21 cellular contexts compared by ENCODE assay signal in genomic region chr17:5800131-5800530, GRCh38.
DNase-seq lines count a peak whose midpoint lies in the region; ATAC-seq and TF ChIP-seq lines count a peak whose summit lies in the region.
"Had no signal": no experiment of that assay in that cellular context is flagged by ENCODE, and none has a peak within 500 bp of the region (broad histone marks: within the 10 kb centered on the region; RNA-seq: fewer than 3 reads in every experiment).

No MANE protein-coding gene starts in this region.

- no peaks in the 10 kb centered on the region for H3K79me2 ChIP-seq in SK-N-SH (ENCODE audit: insufficient read depth)

- POLR2A ChIA-PET in SK-N-SH (lab: Yijun Ruan, JAX): no interaction called here
- POLR2A ChIA-PET in CD8-positive, alpha-beta T cell (lab: Charles Lee): no interaction called here

- DNase-seq in SK-N-SH (no peak), coronary artery (ENCODE audit: low spot score) (peak; percentile 56), mesenchymal stem cell (no peak), hepatic stellate cell (ENCODE audit: low spot score) (no peak), HPDE6-E6E7 (ENCODE audit: extremely low spot score) (no peak)
- DNase-seq in CD8-positive, alpha-beta T cell: no peak
- DNase-seq: C1 segment of cervical spinal cord; Caco-2; CD4-positive, alpha-beta memory T cell; DMS153; DND-41; EL; GDM1; GM23248; HFFc6 had no signal

- CTCF ChIA-PET in SK-N-SH (lab: Yijun Ruan, JAX): no interaction called here
- CTCF ChIA-PET in CD8-positive, alpha-beta T cell (lab: Charles Lee): no interaction called here

- H2BK12ac ChIP-seq in mesenchymal stem cell (ENCODE audit: low read length in 2 of 2): peak overlapping the region in 1 of 2 experiments; percentile 5

- 0 out of 2 replicates have a peak overlapping the region, but pooled peaks have one; percentile 29 for H2AFZ ChIP-seq in SK-N-SH (ENCODE audit: low read depth)
- no peak overlapping the region for H2AFZ ChIP-seq in mesenchymal stem cell (ENCODE audit: low read depth, low read length)
- H2AFZ ChIP-seq: GM23248 had no signal

- no peak overlapping the region for H3K4me3 Mint-ChIP-seq in CD8-positive, alpha-beta T cell
- H3K4me3 Mint-ChIP-seq: B cell; CD4-positive, alpha-beta memory T cell; HFFc6 had no signal

- no peak overlapping the region for H4K8ac ChIP-seq in mesenchymal stem cell (ENCODE audit: low read length)

- no peak overlapping the region for H3K9ac ChIP-seq in SK-N-SH
- H3K9ac ChIP-seq in mesenchymal stem cell (ENCODE audit: low read length): no peak overlapping the region
- no peak overlapping the region for H3K9ac ChIP-seq in skeletal muscle satellite cell (ENCODE audit: low read depth, low read length)
- H3K9ac ChIP-seq: GM23248 had no signal

- no peak for TF ChIP-seq EP300 in SK-N-SH (IDR thresholded peaks at IDR 0.05; ENCODE audit: borderline replicate concordance in 1 of 2, low read depth in 1 of 2, low read length in 1 of 2)

- peaks cover 7% of the 10 kb centered on the region; the same call in 1 of the 2 replicates for H3K9me3 ChIP-seq in SK-N-SH
- no peaks in the 10 kb centered on the region for H3K9me3 ChIP-seq in mesenchymal stem cell (ENCODE audit: control insufficient read depth, low read length)
- H3K9me3 ChIP-seq in skeletal muscle satellite cell (replicated peaks; ENCODE audit: low read length): no peaks in the 10 kb centered on the region
- no peaks in the 10 kb centered on the region for H3K9me3 ChIP-seq in CD8-positive, alpha-beta T cell (ENCODE audit: low read length)
- H3K9me3 ChIP-seq: Caco-2, HAP-1 had no signal

- H3K27me3 ChIP-seq in SK-N-SH (ENCODE audit: insufficient read depth): peaks cover 20% of the 10 kb centered on the region
- peaks cover 32 to 68% of the 10 kb centered on the region in 2 experiments for H3K27me3 ChIP-seq in mesenchymal stem cell (ENCODE audit: control insufficient read depth in 1 of 2, insufficient read depth in 1 of 2, low read length in 2 of 2)
- H3K27me3 ChIP-seq in skeletal muscle satellite cell (ENCODE audit: control insufficient read depth, insufficient read depth, low read length): peaks cover 57% of the 10 kb centered on the region
- H3K27me3 ChIP-seq in CD8-positive, alpha-beta T cell (ENCODE audit: insufficient read depth, low read length): no peaks in the 10 kb centered on the region

- no peaks in the 10 kb centered on the region for H3K9me2 ChIP-seq in SK-N-SH

- no peak overlapping the region for H3K14ac ChIP-seq in mesenchymal stem cell (ENCODE audit: low read length in 2 of 2)

- H3K23ac ChIP-seq in mesenchymal stem cell (ENCODE audit: low read length in 2 of 2): no peak overlapping the region

- H3F3A ChIP-seq in SK-N-SH (replicated peaks; ENCODE audit: insufficient read depth): no peaks in the 10 kb centered on the region

- H4K91ac ChIP-seq in mesenchymal stem cell (ENCODE audit: low read length): no peak overlapping the region

- no peak overlapping the region for H3K27ac Mint-ChIP-seq in CD8-positive, alpha-beta T cell
- H3K27ac Mint-ChIP-seq: B cell, HFFc6 had no signal

- peaks cover 32% of the 10 kb centered on the region for H3K27me3 Mint-ChIP-seq in CD8-positive, alpha-beta T cell (ENCODE audit: low read depth)

- no peaks in the 10 kb centered on the region for H4K20me1 ChIP-seq in SK-N-SH (ENCODE audit: insufficient read depth)

- TF ChIP-seq RAD21 in SK-N-SH (IDR thresholded peaks at IDR 0.05; ENCODE audit: low read length): no peak

- H3K4me1 Mint-ChIP-seq in CD8-positive, alpha-beta T cell (ENCODE audit: low read depth): no peaks in the 10 kb centered on the region
- H3K4me1 Mint-ChIP-seq: B cell; CD4-positive, alpha-beta memory T cell had no signal

- H3K36me3 Mint-ChIP-seq in CD8-positive, alpha-beta T cell: no peaks in the 10 kb centered on the region
- H3K36me3 Mint-ChIP-seq: CD4-positive, alpha-beta memory T cell had no signal

- intact Hi-C loops in CD8-positive, alpha-beta T cell (cut with DNase I, micrococcal nuclease): no loop called here

- WGBS in SK-N-SH (ENCODE audit: low lambda C conversion rate): 19% methylated on average over 9 of the region's 9 CpGs
- WGBS in mesenchymal stem cell: 78% methylated on average over 8 of the region's 9 CpGs

- H3K4me2 ChIP-seq in SK-N-SH: no peak overlapping the region
- H3K4me2 ChIP-seq in mesenchymal stem cell (ENCODE audit: low read length, poor library complexity, severe bottlenecking): no peak overlapping the region
- H3K4me2 ChIP-seq in skeletal muscle satellite cell (ENCODE audit: low read length): peak overlapping the region; percentile 38

- no peak for TF ChIP-seq CTCF in SK-N-SH (IDR thresholded peaks at IDR 0.05)
- no peak for TF ChIP-seq CTCF in coronary artery (IDR thresholded peaks at IDR 0.05)
- TF ChIP-seq CTCF in CD8-positive, alpha-beta T cell (IDR thresholded peaks at IDR 0.05): no peak

- H3K9me3 Mint-ChIP-seq in CD8-positive, alpha-beta T cell: no peaks in the 10 kb centered on the region

- H3K4me3 ChIP-seq in SK-N-SH (ENCODE audit: low read depth in 2 of 2, low read length in 1 of 2): no peak overlapping the region
- H3K4me3 ChIP-seq in coronary artery: no peak overlapping the region
- H3K4me3 ChIP-seq in mesenchymal stem cell (ENCODE audit: insufficient read depth in 1 of 2, low read depth in 1 of 2, low read length in 2 of 2): no peak overlapping the region
- no peak overlapping the region for H3K4me3 ChIP-seq in skeletal muscle satellite cell (ENCODE audit: low read length)
- H3K4me3 ChIP-seq in CD8-positive, alpha-beta T cell (ENCODE audit: low read depth, low read length): no peak overlapping the region
- H3K4me3 ChIP-seq: GM12878, GM23248, HAP-1 had no signal

- no peak overlapping the region for H2AK5ac ChIP-seq in mesenchymal stem cell (ENCODE audit: low read length, severe bottlenecking)

- no peak for ATAC-seq in SK-N-SH treated with all-trans-retinoic acid at 6 μM for 48 hours
- ATAC-seq in CD8-positive, alpha-beta T cell: no peak
- ATAC-seq: GM12878 had no signal

- H3K4me1 ChIP-seq in SK-N-SH (ENCODE audit: control insufficient read depth in 1 of 2, insufficient read depth in 2 of 2, low read depth in 1 of 2, low read length in 1 of 2): no peaks in the 10 kb centered on the region
- no peaks in the 10 kb centered on the region for H3K4me1 ChIP-seq in mesenchymal stem cell (ENCODE audit: control insufficient read depth, insufficient read depth, low read depth, low read length)
- no peaks in the 10 kb centered on the region for H3K4me1 ChIP-seq in skeletal muscle satellite cell (ENCODE audit: control insufficient read depth, insufficient read depth, low read length)
- H3K4me1 ChIP-seq in CD8-positive, alpha-beta T cell (ENCODE audit: insufficient read depth, low read length): no peaks in the 10 kb centered on the region
- H3K4me1 ChIP-seq: Caco-2, HAP-1 had no signal

- H3K36me3 ChIP-seq in SK-N-SH (replicated peaks in 1 of 2; ENCODE audit: control insufficient read depth in 1 of 2, insufficient read depth in 2 of 2, low read length in 1 of 2) (no peaks in the 10 kb centered on the region), mesenchymal stem cell (ENCODE audit: control insufficient read depth in 1 of 2, insufficient read depth in 2 of 2, low read depth in 1 of 2, low read length in 2 of 2) (no peaks in the 10 kb centered on the region), skeletal muscle satellite cell (ENCODE audit: insufficient read depth, low read length) (no peaks in the 10 kb centered on the region)
- no peaks in the 10 kb centered on the region for H3K36me3 ChIP-seq in CD8-positive, alpha-beta T cell (ENCODE audit: insufficient read depth, low read length)
- H3K36me3 ChIP-seq: HAP-1 had no signal

- H3K27ac ChIP-seq in SK-N-SH (ENCODE audit: low read depth in 2 of 2, low read length in 1 of 2) (no peak overlapping the region), coronary artery (no peak overlapping the region), mesenchymal stem cell (ENCODE audit: low read length, poor library complexity, severe bottlenecking) (no peak overlapping the region)
- no peak overlapping the region for H3K27ac ChIP-seq in CD8-positive, alpha-beta T cell (ENCODE audit: low read depth, low read length)
- H3K27ac ChIP-seq: 22Rv1, GM23248 had no signal

- no peak overlapping the region for H2BK120ac ChIP-seq in mesenchymal stem cell (ENCODE audit: low read depth, low read length)

- H2BK5ac ChIP-seq in mesenchymal stem cell (ENCODE audit: low read depth, low read length, poor library complexity, severe bottlenecking): no peak overlapping the region

- no peaks in the 10 kb centered on the region for H3K79me1 ChIP-seq in mesenchymal stem cell (replicated peaks; ENCODE audit: low read length, poor library complexity, severe bottlenecking)

- H3K18ac ChIP-seq in mesenchymal stem cell (ENCODE audit: low read depth in 1 of 2, low read length in 2 of 2): no peak overlapping the region

- no peak overlapping the region for H3K4ac ChIP-seq in mesenchymal stem cell (ENCODE audit: low read depth in 1 of 2, low read length in 2 of 2)

- peak overlapping the region; percentile 0 for H2BK15ac ChIP-seq in mesenchymal stem cell (ENCODE audit: low read depth, poor library complexity, severe bottlenecking)

TF ChIP-seq in SK-N-SH, 30 proteins besides CTCF, POLR2A, EP300 and RAD21 (continues in another document):
- TF ChIP-seq TEAD4 (IDR thresholded peaks at IDR 0.05; ENCODE audit: borderline replicate concordance, insufficient read depth) (no peak), SMC3 (IDR thresholded peaks at IDR 0.05; ENCODE audit: low read depth, low read length) (no peak), RXRA (IDR thresholded peaks at IDR 0.05; ENCODE audit: borderline replicate concordance, low read depth) (no peak)

TF ChIP-seq in SK-N-SH treated with all-trans-retinoic acid at 6 μM for 48 hours, 23 proteins besides CTCF, POLR2A, EP300 and RAD21:
- TF ChIP-seq OSR1 (CRISPR knock-in tag; IDR thresholded peaks at IDR 0.05) (no peak), ZNF8 (CRISPR knock-in tag; IDR thresholded peaks at IDR 0.05) (no peak), RARB (CRISPR knock-in tag; IDR thresholded peaks at IDR 0.05) (no peak), CSDC2 (CRISPR knock-in tag; IDR thresholded peaks at IDR 0.05) (no peak)
